Comparison of ENCODE assay signal across 25 cellular contexts in the genomic region with DNA sequence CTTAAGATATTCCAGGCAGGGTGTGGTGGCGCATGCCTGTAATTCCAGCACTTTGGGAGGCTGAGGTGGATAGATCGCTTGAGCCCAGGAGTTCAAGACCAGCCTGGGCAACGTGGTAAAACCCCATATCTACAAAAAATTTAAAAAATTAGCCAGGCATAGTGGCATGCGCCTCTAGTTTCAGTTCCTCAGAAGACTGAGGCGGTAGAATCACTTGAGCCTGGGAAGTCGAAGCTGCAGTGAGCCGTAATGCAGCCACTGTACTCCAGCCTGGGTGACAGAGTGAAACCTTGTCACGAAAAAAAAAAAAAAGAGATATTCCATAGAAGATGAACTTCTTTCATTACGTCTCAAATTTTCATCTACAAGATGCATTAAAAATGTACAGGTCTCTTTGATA. TPM values are rescaled to one million over a fixed set of nuclear protein-coding genes. Genes with fewer than 3 reads are reported as not detected.
DNase-seq lines count a peak whose midpoint lies in the region; ATAC-seq and TF ChIP-seq lines count a peak whose summit lies in the region.
"Had no signal": no experiment of that assay in that cellular context is flagged by ENCODE, and none has a peak within 500 bp of the region (broad histone marks: within the 10 kb centered on the region; RNA-seq: fewer than 3 reads in every experiment).

No MANE protein-coding gene starts in this region.

- H3K27me3 ChIP-seq in OCI-LY3 (ENCODE audit: low read depth, low read length) (peaks cover 42% of the 10 kb centered on the region), osteoblast (ENCODE audit: insufficient read depth, low read length) (no peaks in the 10 kb centered on the region)
- H3K27me3 ChIP-seq: esophagus squamous epithelium, pancreas, right lobe of liver, testis had no signal

- no peak overlapping the region for H3K9ac ChIP-seq in OCI-LY3 (ENCODE audit: low read length)

- peaks cover 13% of the 10 kb centered on the region for H3K4me1 ChIP-seq in OCI-LY3 (ENCODE audit: low read length)
- H3K4me1 ChIP-seq in osteoblast (ENCODE audit: insufficient read depth, low read length) = no peaks in the 10 kb centered on the region
- H3K4me1 ChIP-seq: esophagus squamous epithelium, pancreas, right lobe of liver, testis had no signal

- TF ChIP-seq CTCF in OCI-LY3 (IDR thresholded peaks at IDR 0.05; ENCODE audit: low read depth, low read length) (no peak), osteoblast (IDR thresholded peaks at IDR 0.05; ENCODE audit: extremely low read depth, low read depth, low read length) (no peak)

- ATAC-seq in GM18858 (IDR thresholded peaks at IDR 0.05; ENCODE audit: unreplicated experiment) (peak; percentile 84), GM21529 (IDR thresholded peaks at IDR 0.05; ENCODE audit: unreplicated experiment) (peak; percentile 61), HG03342 (IDR thresholded peaks at IDR 0.05; ENCODE audit: unreplicated experiment) (peak; percentile 57), HG03196 (IDR thresholded peaks at IDR 0.05; ENCODE audit: unreplicated experiment) (no peak)
- ATAC-seq: activated CD8-positive, alpha-beta T cell treated with anti-CD3 and anti-CD28 coated beads, Interleukin-2, amount 10 ng/mL, durations not matched to agents 7 days and 5 days; activated T-cell treated with anti-CD3 and anti-CD28 coated beads, Interleukin-2, amount 50 U/mL, for 4 hours; effector memory CD8-positive, alpha-beta T cell; naive thymus-derived CD4-positive, alpha-beta T cell; pancreas; right lobe of liver; stimulated activated effector memory CD8-positive, alpha-beta T cell treated with anti-CD3 and anti-CD28 coated beads, Interleukin-12 subunit alpha, Interleukin-12 subunit beta, amount 100 ng/mL, for 72 hours; WTC11 had no signal

- H3K27ac ChIP-seq in OCI-LY3 (ENCODE audit: low read length) = no peak overlapping the region
- no peak overlapping the region for H3K27ac ChIP-seq in osteoblast (ENCODE audit: low read depth, low read length)
- H3K27ac ChIP-seq: esophagus squamous epithelium, pancreas, right lobe of liver, SK-N-MC, testis had no signal

- H4K20me1 ChIP-seq in OCI-LY3 (ENCODE audit: insufficient read depth, low read length) (no peaks in the 10 kb centered on the region), osteoblast (ENCODE audit: insufficient read depth, low read length) (no peaks in the 10 kb centered on the region)

- peaks cover 17% of the 10 kb centered on the region for H3K36me3 ChIP-seq in OCI-LY3 (replicated peaks; ENCODE audit: low read depth, low read length)
- H3K36me3 ChIP-seq in osteoblast (ENCODE audit: insufficient read depth, low read length) = no peaks in the 10 kb centered on the region
- H3K36me3 ChIP-seq: esophagus squamous epithelium, pancreas, right lobe of liver had no signal

- H3K9me3 ChIP-seq in OCI-LY3 (ENCODE audit: insufficient read depth, low read length) (peaks cover 24% of the 10 kb centered on the region), osteoblast (ENCODE audit: low read depth, low read length) (no peaks in the 10 kb centered on the region)
- H3K9me3 ChIP-seq: esophagus squamous epithelium, pancreas, right lobe of liver, testis had no signal

- H3K4me2 ChIP-seq in OCI-LY3 (ENCODE audit: low read length) = peak overlapping the region; percentile 5; the same call in 1 of the 2 replicates
- H3K4me2 ChIP-seq in osteoblast (ENCODE audit: insufficient read depth, low read length) = no peak overlapping the region

- no peak for DNase-seq in osteoblast (ENCODE audit: insufficient read length, low spot score, missing footprints)
- no peak for DNase-seq in pons (ENCODE audit: low spot score)
- no peak for DNase-seq in stimulated activated CD4-positive, alpha-beta T cell treated with anti-CD3 and anti-CD28 coated beads, Interleukin-2, amount 100 ng/mL, for 48 hours
- DNase-seq: activated CD8-positive, alpha-beta T cell treated with anti-CD3 and anti-CD28 coated beads, Interleukin-2, amount 10 ng/mL, durations not matched to agents 7 days and 5 days; activated T-cell treated with anti-CD3 and anti-CD28 coated beads, Interleukin-2, amount 50 U/mL, for 4 hours; effector memory CD8-positive, alpha-beta T cell; esophagus squamous epithelium; GF-D8; HFFc6; mesendoderm; naive thymus-derived CD4-positive, alpha-beta T cell; NCI-H1694; NCI-H2227 treated with DMSO at 0.1 percent for 48 hours; NCI-H774; pancreas; right lobe of liver; testis had no signal

- H3K4me3 ChIP-seq in OCI-LY3 (ENCODE audit: low read length) = no peak overlapping the region
- H3K4me3 ChIP-seq in osteoblast (ENCODE audit: insufficient read depth, low read length) = no peak overlapping the region
- H3K4me3 ChIP-seq: esophagus squamous epithelium, pancreas, right lobe of liver, SK-N-MC, testis had no signal

- H2AFZ ChIP-seq in OCI-LY3 (ENCODE audit: low read depth, low read length) (no peak overlapping the region), osteoblast (ENCODE audit: low read length) (no peak overlapping the region)

- H3K79me2 ChIP-seq in OCI-LY3 (ENCODE audit: low read length) (no peaks in the 10 kb centered on the region), osteoblast (ENCODE audit: insufficient read depth, low read length) (no peaks in the 10 kb centered on the region)

RNA-seq across cellular contexts. Expression of a gene that starts 46.7 kb away (rescaled TPM):
- 4.0 and 8.3 TPM in 2 replicates for total RNA-seq in osteoblast
